20 cellular contexts compared by ENCODE assay signal in genomic region chr3:121504598-121504997, GRCh38. TPM values are rescaled to one million over a fixed set of nuclear protein-coding genes. Genes with fewer than 3 reads are reported as not detected.
DNase-seq lines count a peak whose midpoint lies in the region; ATAC-seq, FAIRE-seq and TF ChIP-seq lines count a peak whose summit lies in the region.
"Had no signal": no experiment of that assay in that cellular context is flagged by ENCODE, and none has a peak within 500 bp of the region (broad histone marks: within the 10 kb centered on the region; RNA-seq: fewer than 3 reads in every experiment).

No MANE protein-coding gene starts in this region.

- no peak overlapping the region for H3K4me3 ChIP-seq in Caco-2 (ENCODE audit: low read depth, low read length)
- H3K4me3 ChIP-seq in esophagus squamous epithelium, result no peak overlapping the region
- H3K4me3 ChIP-seq in small intestine (ENCODE audit: low read depth in 1 of 2, low read length in 2 of 2), result no peak overlapping the region
- H3K4me3 ChIP-seq: BLaER1 treated with 17β-estradiol and CSF1 and Interleukin-3, amounts not matched to agents 10 nM and 100 nM had no signal

- intact Hi-C loops in Caco-2 (cut with micrococcal nuclease; ENCODE audit: unreplicated experiment) (no loop called here), esophagus squamous epithelium (cut with DNase I) (no loop called here)

- CTCF ChIA-PET in Caco-2 (lab: Charles Lee), result no interaction called here

- BruUV-seq in Caco-2 (replicated peaks; lab: Mats Ljungman, UMichigan), result no TSS peak

- H3K4me1 ChIP-seq in Caco-2 (peaks cover 36% of the 10 kb centered on the region), esophagus squamous epithelium (peaks cover 5 to 30% (median 9%) of the 10 kb centered on the region in 3 donors), small intestine (ENCODE audit: control insufficient read depth in 2 of 2, insufficient read depth in 1 of 2, low read depth in 1 of 2, low read length in 1 of 2) (peaks cover 0 to 2% of the 10 kb centered on the region in 2 donors)
- H3K4me1 ChIP-seq: BLaER1 treated with 17β-estradiol and CSF1 and Interleukin-3, amounts not matched to agents 10 nM and 100 nM had no signal

- no peak for FAIRE-seq in small intestine (lab: Jason Lieb, UNC)
- FAIRE-seq: D721Med, GM12892 had no signal

- no peak for TF ChIP-seq POLR2A in esophagus squamous epithelium (IDR thresholded peaks at IDR 0.05)

- 85 to 95% methylated on average over 2 of the region's 2 CpGs for WGBS in esophagus squamous epithelium, 2 donors
- WGBS in small intestine, 3 donors, result 53 to 78% (median 73%) methylated on average over 2 of the region's 2 CpGs

- DNase-seq in Caco-2, result peak in 1 of 2 experiments; percentile 10
- no peak for DNase-seq in esophagus squamous epithelium (lab: John Stamatoyannopoulos, UW)
- peak; percentile 31 for DNase-seq in left kidney (ENCODE audit: low read depth, low spot score)
- peak; percentile 8 for DNase-seq in small intestine
- no peak for DNase-seq in NCI-H2029 (lab: John Stamatoyannopoulos, UW)
- DNase-seq in T-helper 17 cell, result no peak
- no peak for DNase-seq in stimulated activated naive CD8-positive, alpha-beta T cell treated with anti-CD3 and anti-CD28 coated beads, Interleukin-15, Interleukin-2, amounts not matched to agents 100 U/mL and 50 U/mL, for 24 hours
- DNase-seq: CD4-positive, CD25-positive, alpha-beta regulatory T cell; CD8-positive, alpha-beta memory T cell; COR-L47; DMS153; DMS79; GDM1; GOT3; H7 had no signal

- H3K4me1 Mint-ChIP-seq in Caco-2 (ENCODE audit: low read depth, unreplicated experiment) (peaks cover 17% of the 10 kb centered on the region), T-helper 17 cell (no peaks in the 10 kb centered on the region)
- H3K4me1 Mint-ChIP-seq: B cell had no signal

- H3K36me3 ChIP-seq in Caco-2 (ENCODE audit: control insufficient read depth, insufficient read depth, low read length) (no peaks in the 10 kb centered on the region), esophagus squamous epithelium (no peaks in the 10 kb centered on the region), small intestine (ENCODE audit: control insufficient read depth in 2 of 2, insufficient read depth in 2 of 2, low read length in 2 of 2) (no peaks in the 10 kb centered on the region)

- peaks cover 52% of the 10 kb centered on the region for H3K36me3 Mint-ChIP-seq in Caco-2 (ENCODE audit: insufficient read depth, unreplicated experiment)
- H3K36me3 Mint-ChIP-seq in T-helper 17 cell (ENCODE audit: low read depth), result no peaks in the 10 kb centered on the region
- H3K36me3 Mint-ChIP-seq: CD4-positive, CD25-positive, alpha-beta regulatory T cell; CD8-positive, alpha-beta memory T cell had no signal

- no peak overlapping the region for H3K4me3 Mint-ChIP-seq in Caco-2 (ENCODE audit: unreplicated experiment)
- no peak overlapping the region for H3K4me3 Mint-ChIP-seq in T-helper 17 cell
- H3K4me3 Mint-ChIP-seq: B cell; CD4-positive, CD25-positive, alpha-beta regulatory T cell; CD8-positive, alpha-beta memory T cell had no signal

- H3K27ac ChIP-seq in esophagus squamous epithelium, result peak overlapping the region in 3 of 4 donors; percentile 38 to 82 (median 63)
- H3K27ac ChIP-seq in small intestine (ENCODE audit: low read depth in 1 of 2, low read length in 1 of 2), result no peak overlapping the region
- H3K27ac ChIP-seq: BLaER1 treated with 17β-estradiol and CSF1 and Interleukin-3, amounts not matched to agents 10 nM and 100 nM had no signal

- H3K27ac Mint-ChIP-seq in Caco-2 (ENCODE audit: unreplicated experiment), result peak overlapping the region; percentile 1
- no peak overlapping the region for H3K27ac Mint-ChIP-seq in T-helper 17 cell
- H3K27ac Mint-ChIP-seq: B cell; CD8-positive, alpha-beta memory T cell had no signal

- H3K9me3 ChIP-seq in Caco-2, result no peaks in the 10 kb centered on the region
- no peaks in the 10 kb centered on the region for H3K9me3 ChIP-seq in esophagus squamous epithelium
- H3K9me3 ChIP-seq in small intestine (ENCODE audit: control insufficient read depth, low read depth), result no peaks in the 10 kb centered on the region
- no peaks in the 10 kb centered on the region for H3K9me3 ChIP-seq in T-helper 17 cell (ENCODE audit: control insufficient read depth, low read length, poor library complexity, severe bottlenecking)
- H3K9me3 ChIP-seq: BLaER1 treated with 17β-estradiol and CSF1 and Interleukin-3, amounts not matched to agents 10 nM and 100 nM had no signal

- POLR2A ChIA-PET in Caco-2 (lab: Charles Lee), result no interaction called here

- H3K27me3 Mint-ChIP-seq in Caco-2 (ENCODE audit: insufficient read depth, unreplicated experiment), result no peaks in the 10 kb centered on the region
- H3K27me3 Mint-ChIP-seq in T-helper 17 cell, result no peaks in the 10 kb centered on the region
- H3K27me3 Mint-ChIP-seq: B cell; CD4-positive, CD25-positive, alpha-beta regulatory T cell; CD8-positive, alpha-beta memory T cell had no signal

- TF ChIP-seq CTCF in Caco-2 (IDR thresholded peaks at IDR 0.05; ENCODE audit: insufficient read depth in 1 of 2, low read depth in 1 of 2, low read length in 1 of 2, severe bottlenecking in 1 of 2, unreplicated experiment in 1 of 2) (no peak), esophagus squamous epithelium (IDR thresholded peaks at IDR 0.05) (no peak)

- ATAC-seq in T-helper 17 cell, result no peak
- ATAC-seq in stimulated activated naive CD8-positive, alpha-beta T cell treated with anti-CD3 and anti-CD28 coated beads, Interleukin-15, Interleukin-2, amounts not matched to agents 100 U/mL and 50 U/mL, for 24 hours, result no peak
- ATAC-seq: HCT116 had no signal

- H3K9me3 Mint-ChIP-seq in Caco-2 (ENCODE audit: unreplicated experiment), result no peaks in the 10 kb centered on the region
- H3K9me3 Mint-ChIP-seq: CD4-positive, CD25-positive, alpha-beta regulatory T cell; CD8-positive, alpha-beta memory T cell had no signal

- H3K27me3 ChIP-seq in Caco-2 (replicated peaks; ENCODE audit: control insufficient read depth, insufficient read depth, low read length) (no peaks in the 10 kb centered on the region), esophagus squamous epithelium (no peaks in the 10 kb centered on the region), small intestine (ENCODE audit: control insufficient read depth in 2 of 2, insufficient read depth in 2 of 2, low read length in 2 of 2) (no peaks in the 10 kb centered on the region)
- H3K27me3 ChIP-seq: BLaER1 treated with 17β-estradiol and CSF1 and Interleukin-3, amounts not matched to agents 10 nM and 100 nM had no signal

RNA-seq across cellular contexts. Expression of gene POLQ, which starts 41.2 kb away (rescaled TPM):
- total RNA-seq in Caco-2 (2022) (15.4 and 17.2 TPM in 2 replicates), esophagus squamous epithelium (1 to 10 TPM; 2.1 to 8.4 (median 5.3) TPM), T-helper 17 cell (under 1 TPM; 0.15 to 0.23 TPM)
- polyA plus RNA-seq in small intestine, result 1 to 10 TPM in 1 of 3 donors, under 1 TPM in 1, not detected in 1; 0.22 to 1.8 TPM

Comparison
In these comparisons a context has a peak if more than half of its experiments do, and no peak if none do; other contexts are left out.
1. DNase-seq: peak in left kidney (single experiment) and small intestine (single experiment); none in esophagus squamous epithelium (single experiment), NCI-H2029 (single experiment), T-helper 17 cell (0 of 3) and stimulated activated naive CD8-positive, alpha-beta T cell treated with anti-CD3 and anti-CD28 coated beads, Interleukin-15, Interleukin-2, amounts not matched to agents 100 U/mL and 50 U/mL, for 24 hours (single experiment).
2. H3K27ac ChIP-seq: peak in esophagus squamous epithelium (3 of 4); none in small intestine (0 of 2).